ENCODE assay signal across 15 cellular contexts in genomic region chr10:98063740-98064027, GRCh38. TPM values are rescaled to one million over a fixed set of nuclear protein-coding genes. Genes with fewer than 3 reads are reported as not detected.
A peak's percentile ranks its signal among the peaks of the same experiment; 100 is the strongest.
DNase-seq lines count a peak whose midpoint lies in the region; ATAC-seq and TF ChIP-seq lines count a peak whose summit lies in the region.
"Had no signal": no experiment of that assay in that cellular context is flagged by ENCODE, and none has a peak within 500 bp of the region (broad histone marks: within the 10 kb centered on the region; RNA-seq: fewer than 3 reads in every experiment).

No MANE protein-coding gene starts in this region.

- no peaks in the 10 kb centered on the region for H3K4me1 Mint-ChIP-seq in activated naive CD4-positive, alpha-beta T cell treated with anti-CD3 and anti-CD28 coated beads, Interleukin-2, amount 50 U/mL, for 24 hours
- H3K4me1 Mint-ChIP-seq in activated naive CD4-positive, alpha-beta T cell treated with anti-CD3 and anti-CD28 coated beads, Interleukin-2, amount 10 ng/mL, durations not matched to agents 7 days and 5 days = no peaks in the 10 kb centered on the region
- peaks cover 15% of the 10 kb centered on the region for H3K4me1 Mint-ChIP-seq in WTC11
- H3K4me1 Mint-ChIP-seq: B cell had no signal

- TF ChIP-seq CTCF in WTC11 (IDR thresholded peaks at IDR 0.05) = no peak

- POLR2A ChIA-PET in WTC11 (lab: Charles Lee) = no interaction called here

- H3K9me3 Mint-ChIP-seq in activated naive CD4-positive, alpha-beta T cell treated with anti-CD3 and anti-CD28 coated beads, Interleukin-2, amount 50 U/mL, for 24 hours = no peaks in the 10 kb centered on the region
- H3K9me3 Mint-ChIP-seq in activated naive CD4-positive, alpha-beta T cell treated with anti-CD3 and anti-CD28 coated beads, Interleukin-2, amount 10 ng/mL, durations not matched to agents 7 days and 5 days = no peaks in the 10 kb centered on the region
- H3K9me3 Mint-ChIP-seq in WTC11 = no peaks in the 10 kb centered on the region
- H3K9me3 Mint-ChIP-seq: CD4-positive, alpha-beta T cell; CD8-positive, alpha-beta T cell had no signal

- in situ Hi-C loops in KBM-7 (cut with MboI; ENCODE audit: low pct_unique_long_range_greater_than_20kb, low sequenced_read_pairs) = no loop called here

- ATAC-seq in WTC11 = no peak
- ATAC-seq in HG02763 (IDR thresholded peaks at IDR 0.05; ENCODE audit: unreplicated experiment) = no peak
- ATAC-seq: A549; CD8-positive, alpha-beta T cell had no signal

- H3K36me3 Mint-ChIP-seq in activated naive CD4-positive, alpha-beta T cell treated with anti-CD3 and anti-CD28 coated beads, Interleukin-2, amount 50 U/mL, for 24 hours = no peaks in the 10 kb centered on the region
- no peaks in the 10 kb centered on the region for H3K36me3 Mint-ChIP-seq in activated naive CD4-positive, alpha-beta T cell treated with anti-CD3 and anti-CD28 coated beads, Interleukin-2, amount 10 ng/mL, durations not matched to agents 7 days and 5 days
- no peaks in the 10 kb centered on the region for H3K36me3 Mint-ChIP-seq in WTC11
- H3K36me3 Mint-ChIP-seq: CD8-positive, alpha-beta T cell had no signal

- CTCF ChIA-PET in activated naive CD4-positive, alpha-beta T cell treated with anti-CD3 and anti-CD28 coated beads, Interleukin-2, amount 10 ng/mL, durations not matched to agents 7 days and 5 days (lab: Charles Lee) = no interaction called here
- CTCF ChIA-PET in WTC11 (lab: Charles Lee) = no interaction called here

- DNase-seq in activated naive CD4-positive, alpha-beta T cell treated with anti-CD3 and anti-CD28 coated beads, Interleukin-2, amount 10 ng/mL, durations not matched to agents 7 days and 5 days = no peak
- no peak for DNase-seq in WTC11 (ENCODE audit: low spot score)
- DNase-seq in KBM-7 = no peak
- DNase-seq: AML-193; Caco-2; Calu3; CD4-positive, alpha-beta T cell; CD8-positive, alpha-beta T cell; DMS79 treated with DMSO at 0.1 percent for 48 hours; GF-D8 had no signal

- H3K4me3 Mint-ChIP-seq in activated naive CD4-positive, alpha-beta T cell treated with anti-CD3 and anti-CD28 coated beads, Interleukin-2, amount 50 U/mL, for 24 hours = no peak overlapping the region
- H3K4me3 Mint-ChIP-seq in activated naive CD4-positive, alpha-beta T cell treated with anti-CD3 and anti-CD28 coated beads, Interleukin-2, amount 10 ng/mL, durations not matched to agents 7 days and 5 days = no peak overlapping the region
- H3K4me3 Mint-ChIP-seq in WTC11 = no peak overlapping the region
- H3K4me3 Mint-ChIP-seq: B cell; CD4-positive, alpha-beta T cell; CD8-positive, alpha-beta T cell had no signal

- H3K27me3 Mint-ChIP-seq in activated naive CD4-positive, alpha-beta T cell treated with anti-CD3 and anti-CD28 coated beads, Interleukin-2, amount 50 U/mL, for 24 hours = peaks cover 45% of the 10 kb centered on the region
- H3K27me3 Mint-ChIP-seq in activated naive CD4-positive, alpha-beta T cell treated with anti-CD3 and anti-CD28 coated beads, Interleukin-2, amount 10 ng/mL, durations not matched to agents 7 days and 5 days = peaks cover 19% of the 10 kb centered on the region
- no peaks in the 10 kb centered on the region; the same call in none of the 2 replicates for H3K27me3 Mint-ChIP-seq in WTC11 (ENCODE audit: low read depth)

- peak overlapping the region; percentile 33 for H3K27ac Mint-ChIP-seq in activated naive CD4-positive, alpha-beta T cell treated with anti-CD3 and anti-CD28 coated beads, Interleukin-2, amount 50 U/mL, for 24 hours
- no peak overlapping the region for H3K27ac Mint-ChIP-seq in activated naive CD4-positive, alpha-beta T cell treated with anti-CD3 and anti-CD28 coated beads, Interleukin-2, amount 10 ng/mL, durations not matched to agents 7 days and 5 days
- H3K27ac Mint-ChIP-seq in WTC11 = no peak overlapping the region
- H3K27ac Mint-ChIP-seq: B cell; CD4-positive, alpha-beta T cell; CD8-positive, alpha-beta T cell had no signal

TF ChIP-seq in WTC11, 78 proteins besides CTCF, POLR2A, EP300 and RAD21:
- TF ChIP-seq NR2C2 (CRISPR knock-in tag; IDR thresholded peaks at IDR 0.05) (no peak), ZNF512 (CRISPR knock-in tag; IDR thresholded peaks at IDR 0.05; ENCODE audit: borderline replicate concordance) (peak; percentile 89; the same call in 1 of the 2 replicates), ZNF423 (CRISPR knock-in tag; IDR thresholded peaks at IDR 0.05) (no peak), RELA (CRISPR knock-in tag; IDR thresholded peaks at IDR 0.05; ENCODE audit: borderline replicate concordance) (no peak)

RNA-seq across cellular contexts. Expression of gene CRTAC1, which starts 33.3 kb away (rescaled TPM):
- 1.1 to 1.7 TPM (median 1.2 TPM) in 3 replicates for total RNA-seq in WTC11 (2021)
- total RNA-seq: A172; B cell; Caco-2; Calu3; CD4-positive, alpha-beta T cell; CD8-positive, alpha-beta T cell had no signal
